1 cellular context compared by ENCODE assay signal in the genomic region with DNA sequence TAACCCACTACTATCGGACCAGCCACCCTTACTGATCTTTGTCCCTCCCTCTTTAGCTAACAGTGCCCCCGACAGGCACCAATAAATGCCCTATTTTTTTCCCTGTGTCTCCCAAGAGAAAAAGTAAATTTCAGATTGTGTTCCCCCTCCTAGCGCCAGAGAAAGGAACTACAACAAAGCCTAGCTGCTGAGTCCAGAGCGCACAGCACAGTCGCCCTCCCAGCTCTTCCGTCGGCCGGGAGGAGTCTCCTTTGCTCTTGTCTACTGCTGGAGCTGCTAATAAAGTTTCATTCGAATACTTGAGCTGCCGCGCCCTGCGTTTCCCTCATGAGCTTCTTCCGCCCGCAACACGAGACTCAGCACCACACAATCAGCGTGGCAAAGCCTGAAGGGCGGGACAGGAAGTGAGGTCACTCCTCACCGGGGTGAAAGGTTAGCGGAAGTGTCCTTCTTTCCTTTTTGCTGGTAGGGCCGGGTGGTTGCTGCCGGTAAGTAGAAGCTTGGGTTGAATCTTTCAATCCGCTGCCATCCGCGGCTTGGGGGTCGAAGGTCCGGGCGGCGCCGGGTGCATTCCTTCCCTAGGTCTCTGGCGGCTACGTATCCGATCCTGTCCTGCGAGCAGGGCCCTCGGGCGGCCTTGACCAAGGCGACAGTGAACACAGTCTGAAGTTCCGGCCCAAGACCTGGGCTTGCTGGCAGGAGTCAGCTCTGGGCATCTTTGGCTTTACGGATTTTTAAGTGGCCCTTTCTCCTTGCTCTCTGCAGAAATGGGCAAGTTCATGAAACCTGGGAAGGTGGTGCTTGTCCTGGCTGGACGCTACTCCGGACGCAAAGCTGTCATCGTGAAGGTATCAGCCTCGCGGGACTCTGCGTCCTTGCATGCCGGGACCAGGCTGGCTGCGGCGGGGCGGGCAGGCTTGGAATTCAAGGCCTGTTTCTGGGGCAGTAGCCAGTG.
TF ChIP-seq lines count a peak whose summit lies in the region.

Gene RPL27 (plus strand): TSS at position 436 of the 955 bp plus-strand sequence. CDS start 332 bp downstream, at position 768.

TF ChIP-seq in K562, 482 proteins besides CTCF, POLR2A, EP300 and RAD21 (continued from another document and continues in another):
- TF ChIP-seq, protein P1, sequence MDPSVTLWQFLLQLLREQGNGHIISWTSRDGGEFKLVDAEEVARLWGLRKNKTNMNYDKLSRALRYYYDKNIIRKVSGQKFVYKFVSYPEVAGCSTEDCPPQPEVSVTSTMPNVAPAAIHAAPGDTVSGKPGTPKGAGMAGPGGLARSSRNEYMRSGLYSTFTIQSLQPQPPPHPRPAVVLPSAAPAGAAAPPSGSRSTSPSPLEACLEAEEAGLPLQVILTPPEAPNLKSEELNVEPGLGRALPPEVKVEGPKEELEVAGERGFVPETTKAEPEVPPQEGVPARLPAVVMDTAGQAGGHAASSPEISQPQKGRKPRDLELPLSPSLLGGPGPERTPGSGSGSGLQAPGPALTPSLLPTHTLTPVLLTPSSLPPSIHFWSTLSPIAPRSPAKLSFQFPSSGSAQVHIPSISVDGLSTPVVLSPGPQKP (CRISPR knock-in tag; IDR thresholded peaks at IDR 0.05), result no peak
- no peak for TF ChIP-seq ILK (tag; IDR thresholded peaks at IDR 0.05; ENCODE audit: borderline replicate concordance, low read depth)
- no peak for TF ChIP-seq CLOCK (CRISPR knock-in tag; IDR thresholded peaks at IDR 0.05; ENCODE audit: borderline replicate concordance)
- TF ChIP-seq ZNF780A (CRISPR knock-in tag; IDR thresholded peaks at IDR 0.05), result no peak
- peak; percentile 99 for TF ChIP-seq ELF1 (tag; IDR thresholded peaks at IDR 0.05)
- no peak for TF ChIP-seq ETS2 (tag; IDR thresholded peaks at IDR 0.05; ENCODE audit: borderline replicate concordance, poor library complexity, severe bottlenecking)
- TF ChIP-seq, protein P2, sequence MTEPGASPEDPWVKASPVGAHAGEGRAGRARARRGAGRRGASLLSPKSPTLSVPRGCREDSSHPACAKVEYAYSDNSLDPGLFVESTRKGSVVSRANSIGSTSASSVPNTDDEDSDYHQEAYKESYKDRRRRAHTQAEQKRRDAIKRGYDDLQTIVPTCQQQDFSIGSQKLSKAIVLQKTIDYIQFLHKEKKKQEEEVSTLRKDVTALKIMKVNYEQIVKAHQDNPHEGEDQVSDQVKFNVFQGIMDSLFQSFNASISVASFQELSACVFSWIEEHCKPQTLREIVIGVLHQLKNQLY (CRISPR knock-in tag; conservative IDR thresholded peaks at IDR 0.05), result no peak
- TF ChIP-seq ZNF324 (CRISPR knock-in tag; IDR thresholded peaks at IDR 0.05), result no peak
- TF ChIP-seq TFAP4 (CRISPR knock-in tag; IDR thresholded peaks at IDR 0.05; ENCODE audit: borderline replicate concordance), result peak; percentile 92
- peak; percentile 87 for TF ChIP-seq ESRRA (IDR thresholded peaks at IDR 0.05; ENCODE audit: borderline replicate concordance, low read depth)
- TF ChIP-seq, protein P3, sequence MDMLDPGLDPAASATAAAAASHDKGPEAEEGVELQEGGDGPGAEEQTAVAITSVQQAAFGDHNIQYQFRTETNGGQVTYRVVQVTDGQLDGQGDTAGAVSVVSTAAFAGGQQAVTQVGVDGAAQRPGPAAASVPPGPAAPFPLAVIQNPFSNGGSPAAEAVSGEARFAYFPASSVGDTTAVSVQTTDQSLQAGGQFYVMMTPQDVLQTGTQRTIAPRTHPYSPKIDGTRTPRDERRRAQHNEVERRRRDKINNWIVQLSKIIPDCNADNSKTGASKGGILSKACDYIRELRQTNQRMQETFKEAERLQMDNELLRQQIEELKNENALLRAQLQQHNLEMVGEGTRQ (CRISPR knock-in tag; IDR thresholded peaks at IDR 0.05), result peak; percentile 53; the same call in 1 of the 2 replicates
- TF ChIP-seq ZNF354B (CRISPR knock-in tag; IDR thresholded peaks at IDR 0.05), result no peak
- TF ChIP-seq ZNF766 (CRISPR knock-in tag; conservative IDR thresholded peaks at IDR 0.05), result peak; percentile 52; the same call in 1 of the 2 replicates
- peak; percentile 96 to 99 for TF ChIP-seq MNT (conservative IDR thresholded peaks at IDR 0.05)
- peak; percentile 51; the same call in 1 of the 2 replicates for TF ChIP-seq SMARCC2 (IDR thresholded peaks at IDR 0.05; ENCODE audit: low read depth)
- TF ChIP-seq, protein P4, sequence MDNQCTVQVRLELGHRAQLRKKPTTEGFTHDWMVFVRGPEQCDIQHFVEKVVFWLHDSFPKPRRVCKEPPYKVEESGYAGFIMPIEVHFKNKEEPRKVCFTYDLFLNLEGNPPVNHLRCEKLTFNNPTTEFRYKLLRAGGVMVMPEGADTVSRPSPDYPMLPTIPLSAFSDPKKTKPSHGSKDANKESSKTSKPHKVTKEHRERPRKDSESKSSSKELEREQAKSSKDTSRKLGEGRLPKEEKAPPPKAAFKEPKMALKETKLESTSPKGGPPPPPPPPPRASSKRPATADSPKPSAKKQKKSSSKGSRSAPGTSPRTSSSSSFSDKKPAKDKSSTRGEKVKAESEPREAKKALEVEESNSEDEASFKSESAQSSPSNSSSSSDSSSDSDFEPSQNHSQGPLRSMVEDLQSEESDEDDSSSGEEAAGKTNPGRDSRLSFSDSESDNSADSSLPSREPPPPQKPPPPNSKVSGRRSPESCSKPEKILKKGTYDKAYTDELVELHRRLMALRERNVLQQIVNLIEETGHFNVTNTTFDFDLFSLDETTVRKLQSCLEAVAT (IDR thresholded peaks at IDR 0.05), result peak; percentile 13 to 69; a peak in 3 of 4 replicates
- TF ChIP-seq SLC30A9 (CRISPR knock-in tag; IDR thresholded peaks at IDR 0.05), result no peak
- TF ChIP-seq MGA (IDR thresholded peaks at IDR 0.05), result no peak; the same call in 1 of the 2 replicates
- TF ChIP-seq FOXJ2 (tag; IDR thresholded peaks at IDR 0.05), result peak; percentile 41
- peak; percentile 98 for TF ChIP-seq GABPB1 (CRISPR knock-in tag; IDR thresholded peaks at IDR 0.05)
